ENCODE assay signal across 28 cellular contexts in the genomic region with DNA sequence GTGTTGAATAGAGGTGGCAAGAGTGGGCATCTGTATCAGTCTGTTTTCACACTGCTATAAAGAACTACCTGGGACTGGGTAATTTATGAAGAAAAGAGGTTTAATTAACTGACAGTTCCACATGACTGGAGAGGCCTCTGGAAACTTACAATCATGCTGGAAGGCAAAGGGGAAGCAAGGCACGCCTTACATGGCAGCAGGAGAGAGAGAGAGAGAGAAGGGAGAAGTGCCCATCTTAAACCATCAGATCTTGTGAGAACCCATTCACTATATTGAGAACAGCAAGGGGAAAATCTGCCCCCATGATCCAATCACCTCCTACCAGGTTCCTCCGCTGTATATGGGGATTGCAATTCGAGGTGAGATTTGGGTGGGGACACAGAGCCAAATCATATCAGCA. TPM values are rescaled to one million over a fixed set of nuclear protein-coding genes. Genes with fewer than 3 reads are reported as not detected.
"Had no signal": no experiment of that assay in that cellular context is flagged by ENCODE, and none has a peak within 500 bp of the region (broad histone marks: within the 10 kb centered on the region; RNA-seq: fewer than 3 reads in every experiment).

No MANE protein-coding gene starts in this region.

- H3K4me1 ChIP-seq: neural progenitor cell, parathyroid adenoma, psoas muscle, right lobe of liver, sigmoid colon, stomach had no signal

- DNase-seq: naive thymus-derived CD8-positive, alpha-beta T cell; nephron progenitor cell; occipital lobe; ovary; posterior cingulate gyrus; psoas muscle; right cardiac atrium; right lobe of liver; sigmoid colon; small intestine; stimulated activated CD4-positive, alpha-beta T cell treated with anti-CD3 and anti-CD28 coated beads, Interleukin-15, amount 100 ng/mL, for 24 hours; stimulated activated CD4-positive, alpha-beta T cell treated with anti-CD3 and anti-CD28 coated beads, Interleukin-2, amount 100 ng/mL, for 24 hours; stimulated activated CD4-positive, alpha-beta T cell treated with anti-CD3 and anti-CD28 coated beads, Interleukin-2, amount 100 ng/mL, for 48 hours; stimulated activated CD4-positive, alpha-beta T cell treated with anti-CD3 and anti-CD28 coated beads, Interleukin-4, amount 100 ng/mL, for 24 hours; stimulated activated naive B cell treated with anti-CD40 and anti-IgM and Interleukin-4, amounts not matched to agents 10 μg/mL and 1 μg/mL and 100 μg/mL, for 72 hours; stimulated activated naive CD4-positive, alpha-beta T cell treated with Interleukin-2 at 50 U/mL for 16 hours; stomach; thyroid gland; trophoblast cell; upper lobe of left lung had no signal

- H3K9me3 Mint-ChIP-seq: naive thymus-derived CD8-positive, alpha-beta T cell; natural killer cell treated with Interleukin-12 subunit alpha and Interleukin-12 subunit beta and Interleukin-15 and Interleukin-18, amount 100 ng/mL, for 72 hours; neural progenitor cell; stimulated activated effector memory CD8-positive, alpha-beta T cell treated with anti-CD3 and anti-CD28 coated beads, Interleukin-12 subunit alpha, Interleukin-12 subunit beta, amount 100 ng/mL, for 72 hours; stimulated activated naive CD8-positive, alpha-beta T cell treated with anti-CD3 and anti-CD28 coated beads, Interleukin-15, Interleukin-2, amounts not matched to agents 100 ng/mL and 50 ng/mL, for 24 hours had no signal

- H3K27ac Mint-ChIP-seq: naive thymus-derived CD8-positive, alpha-beta T cell; natural killer cell treated with Interleukin-12 subunit alpha and Interleukin-12 subunit beta and Interleukin-15 and Interleukin-18, amount 100 ng/mL, for 72 hours; nephron progenitor cell; neural progenitor cell; progenitor cell of endocrine pancreas; stimulated activated effector memory CD8-positive, alpha-beta T cell treated with anti-CD3 and anti-CD28 coated beads, Interleukin-12 subunit alpha, Interleukin-12 subunit beta, amount 100 ng/mL, for 72 hours; stimulated activated naive B cell treated with anti-CD40 and anti-IgM and Interleukin-4, amounts not matched to agents 10 μg/mL and 1 μg/mL and 100 μg/mL, for 72 hours; stimulated activated naive CD8-positive, alpha-beta T cell treated with anti-CD3 and anti-CD28 coated beads, Interleukin-15, Interleukin-2, amounts not matched to agents 100 ng/mL and 50 ng/mL, for 24 hours had no signal

- H3K4me3 Mint-ChIP-seq: naive thymus-derived CD8-positive, alpha-beta T cell; natural killer cell treated with Interleukin-12 subunit alpha and Interleukin-12 subunit beta and Interleukin-15 and Interleukin-18, amount 100 ng/mL, for 72 hours; nephron progenitor cell; neural progenitor cell; stimulated activated effector memory CD8-positive, alpha-beta T cell treated with anti-CD3 and anti-CD28 coated beads, Interleukin-12 subunit alpha, Interleukin-12 subunit beta, amount 100 ng/mL, for 72 hours; stimulated activated naive B cell treated with anti-CD40 and anti-IgM and Interleukin-4, amounts not matched to agents 10 μg/mL and 1 μg/mL and 100 μg/mL, for 72 hours; stimulated activated naive CD8-positive, alpha-beta T cell treated with anti-CD3 and anti-CD28 coated beads, Interleukin-15, Interleukin-2, amounts not matched to agents 100 ng/mL and 50 ng/mL, for 24 hours had no signal

- H3K9me3 ChIP-seq: ovary, psoas muscle, right lobe of liver, sigmoid colon, stomach, thoracic aorta, thyroid gland, tibial nerve, upper lobe of left lung had no signal

- ATAC-seq: naive thymus-derived CD8-positive, alpha-beta T cell; natural killer cell treated with Interleukin-12 subunit alpha and Interleukin-12 subunit beta and Interleukin-15 and Interleukin-18, amount 100 ng/mL, for 72 hours; psoas muscle; right cardiac atrium; right lobe of liver; stimulated activated effector memory CD8-positive, alpha-beta T cell treated with anti-CD3 and anti-CD28 coated beads, Interleukin-12 subunit alpha, Interleukin-12 subunit beta, amount 100 ng/mL, for 72 hours; stimulated activated naive B cell treated with anti-CD40 and anti-IgM and Interleukin-4, amounts not matched to agents 10 μg/mL and 1 μg/mL and 100 μg/mL, for 72 hours had no signal

- H3K4me3 ChIP-seq: neural progenitor cell, ovary, psoas muscle, right lobe of liver, sigmoid colon, stomach, thoracic aorta, thyroid gland, tibial nerve, upper lobe of left lung had no signal

- H3K27ac ChIP-seq: neural progenitor cell, ovary, parathyroid adenoma, psoas muscle, right lobe of liver, sigmoid colon, stomach, thoracic aorta, thyroid gland, tibial nerve, upper lobe of left lung had no signal

- H3K36me3 ChIP-seq: neural progenitor cell, ovary, right lobe of liver, sigmoid colon, stomach, thoracic aorta, thyroid gland, tibial nerve, upper lobe of left lung had no signal

- H3K27me3 ChIP-seq: neural progenitor cell, ovary, right lobe of liver, sigmoid colon, thyroid gland, tibial nerve, upper lobe of left lung had no signal

- H3K36me3 Mint-ChIP-seq: naive thymus-derived CD8-positive, alpha-beta T cell; natural killer cell treated with Interleukin-12 subunit alpha and Interleukin-12 subunit beta and Interleukin-15 and Interleukin-18, amount 100 ng/mL, for 72 hours; neural progenitor cell; stimulated activated effector memory CD8-positive, alpha-beta T cell treated with anti-CD3 and anti-CD28 coated beads, Interleukin-12 subunit alpha, Interleukin-12 subunit beta, amount 100 ng/mL, for 72 hours; stimulated activated naive B cell treated with anti-CD40 and anti-IgM and Interleukin-4, amounts not matched to agents 10 μg/mL and 1 μg/mL and 100 μg/mL, for 72 hours had no signal

RNA-seq across cellular contexts. Expression of gene PPP1R14C, which starts 18.6 kb away (rescaled TPM):
- total RNA-seq: naive thymus-derived CD8-positive, alpha-beta T cell; right lobe of liver had no signal
